Comparison of ENCODE assay signal across 10 cellular contexts in the genomic region with DNA sequence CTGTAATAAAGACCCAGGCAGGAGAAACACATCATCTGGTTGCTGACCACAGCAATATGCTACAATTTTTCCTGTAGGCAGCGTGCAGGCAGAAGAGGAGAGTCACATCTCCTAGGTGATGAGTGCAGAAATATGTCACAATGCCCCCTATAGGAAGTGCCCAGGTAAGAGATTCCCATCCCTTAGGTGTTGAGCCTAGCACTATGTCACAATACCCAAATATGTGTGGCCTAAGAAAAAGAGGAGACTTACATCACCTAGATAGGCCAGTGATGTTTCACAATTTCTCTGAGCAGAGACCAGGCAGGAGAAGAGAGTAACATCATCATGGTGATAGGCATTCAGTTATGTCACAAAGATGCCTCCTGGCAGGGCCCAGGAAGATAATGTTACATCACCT. TPM values are rescaled to one million over a fixed set of nuclear protein-coding genes. Genes with fewer than 3 reads are reported as not detected.
"Had no signal": no experiment of that assay in that cellular context is flagged by ENCODE, and none has a peak within 500 bp of the region (broad histone marks: within the 10 kb centered on the region; RNA-seq: fewer than 3 reads in every experiment).

No MANE protein-coding gene starts in this region.

- ATAC-seq: HCT116, K562 had no signal

- H3K27ac ChIP-seq: HL-60 had no signal

- H3K4me1 ChIP-seq: HAP-1 had no signal

- H3K36me3 ChIP-seq: HAP-1 had no signal

- H3K4me3 Mint-ChIP-seq: HFFc6 had no signal

- H3K9me3 ChIP-seq: HAP-1 had no signal

- H3K27ac Mint-ChIP-seq: HFFc6 had no signal

- DNase-seq: GOT3, H7, HFFc6, IMR-90, KG1 had no signal

- H3K4me3 ChIP-seq: HAP-1, K562 had no signal

- FAIRE-seq: K562 had no signal

RNA-seq across cellular contexts. Expression of a gene that starts 49.4 kb away (rescaled TPM):
- total RNA-seq: H7, HFFc6, HT1080, IMR-90 had no signal
- polyA plus RNA-seq: IMR-90 had no signal
